1 cellular context compared by ENCODE assay signal in the genomic region with DNA sequence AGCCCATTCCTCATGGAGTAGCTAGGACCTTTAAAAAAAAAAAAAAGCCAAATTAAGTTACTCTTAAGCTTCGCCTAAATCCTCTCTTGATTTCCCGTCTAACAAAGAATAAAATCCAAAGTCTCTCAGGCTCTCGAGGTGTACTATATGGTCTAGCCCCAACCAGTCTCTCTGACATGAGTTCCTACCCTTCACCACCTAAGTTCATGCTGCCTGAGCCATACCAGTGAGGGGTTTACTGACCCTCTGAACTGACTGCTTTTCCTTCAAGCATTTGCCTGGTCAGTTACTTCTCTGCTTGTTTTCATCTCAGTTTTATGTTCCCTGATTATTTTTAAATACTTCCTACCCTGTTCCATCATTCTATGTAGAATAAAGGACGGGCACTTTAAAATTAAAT.
TF ChIP-seq lines count a peak whose summit lies in the region.

No MANE protein-coding gene starts in this region.

TF ChIP-seq in GM23338, 12 proteins besides CTCF, POLR2A, EP300 and RAD21:
- no peak for TF ChIP-seq EZH2 (IDR thresholded peaks at IDR 0.05; ENCODE audit: low read depth, unreplicated experiment)
- no peak for TF ChIP-seq STAT1 (IDR thresholded peaks at IDR 0.05; ENCODE audit: unreplicated experiment)
- TF ChIP-seq POLR2AphosphoS5 (IDR thresholded peaks at IDR 0.05; ENCODE audit: low read depth) = no peak
- no peak for TF ChIP-seq ZNF331 (CRISPR knock-in tag; IDR thresholded peaks at IDR 0.05; ENCODE audit: low read depth)
- TF ChIP-seq, protein P1, sequence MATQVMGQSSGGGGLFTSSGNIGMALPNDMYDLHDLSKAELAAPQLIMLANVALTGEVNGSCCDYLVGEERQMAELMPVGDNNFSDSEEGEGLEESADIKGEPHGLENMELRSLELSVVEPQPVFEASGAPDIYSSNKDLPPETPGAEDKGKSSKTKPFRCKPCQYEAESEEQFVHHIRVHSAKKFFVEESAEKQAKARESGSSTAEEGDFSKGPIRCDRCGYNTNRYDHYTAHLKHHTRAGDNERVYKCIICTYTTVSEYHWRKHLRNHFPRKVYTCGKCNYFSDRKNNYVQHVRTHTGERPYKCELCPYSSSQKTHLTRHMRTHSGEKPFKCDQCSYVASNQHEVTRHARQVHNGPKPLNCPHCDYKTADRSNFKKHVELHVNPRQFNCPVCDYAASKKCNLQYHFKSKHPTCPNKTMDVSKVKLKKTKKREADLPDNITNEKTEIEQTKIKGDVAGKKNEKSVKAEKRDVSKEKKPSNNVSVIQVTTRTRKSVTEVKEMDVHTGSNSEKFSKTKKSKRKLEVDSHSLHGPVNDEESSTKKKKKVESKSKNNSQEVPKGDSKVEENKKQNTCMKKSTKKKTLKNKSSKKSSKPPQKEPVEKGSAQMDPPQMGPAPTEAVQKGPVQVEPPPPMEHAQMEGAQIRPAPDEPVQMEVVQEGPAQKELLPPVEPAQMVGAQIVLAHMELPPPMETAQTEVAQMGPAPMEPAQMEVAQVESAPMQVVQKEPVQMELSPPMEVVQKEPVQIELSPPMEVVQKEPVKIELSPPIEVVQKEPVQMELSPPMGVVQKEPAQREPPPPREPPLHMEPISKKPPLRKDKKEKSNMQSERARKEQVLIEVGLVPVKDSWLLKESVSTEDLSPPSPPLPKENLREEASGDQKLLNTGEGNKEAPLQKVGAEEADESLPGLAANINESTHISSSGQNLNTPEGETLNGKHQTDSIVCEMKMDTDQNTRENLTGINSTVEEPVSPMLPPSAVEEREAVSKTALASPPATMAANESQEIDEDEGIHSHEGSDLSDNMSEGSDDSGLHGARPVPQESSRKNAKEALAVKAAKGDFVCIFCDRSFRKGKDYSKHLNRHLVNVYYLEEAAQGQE (IDR thresholded peaks at IDR 0.05; ENCODE audit: unreplicated experiment) = no peak
- TF ChIP-seq, protein P2, sequence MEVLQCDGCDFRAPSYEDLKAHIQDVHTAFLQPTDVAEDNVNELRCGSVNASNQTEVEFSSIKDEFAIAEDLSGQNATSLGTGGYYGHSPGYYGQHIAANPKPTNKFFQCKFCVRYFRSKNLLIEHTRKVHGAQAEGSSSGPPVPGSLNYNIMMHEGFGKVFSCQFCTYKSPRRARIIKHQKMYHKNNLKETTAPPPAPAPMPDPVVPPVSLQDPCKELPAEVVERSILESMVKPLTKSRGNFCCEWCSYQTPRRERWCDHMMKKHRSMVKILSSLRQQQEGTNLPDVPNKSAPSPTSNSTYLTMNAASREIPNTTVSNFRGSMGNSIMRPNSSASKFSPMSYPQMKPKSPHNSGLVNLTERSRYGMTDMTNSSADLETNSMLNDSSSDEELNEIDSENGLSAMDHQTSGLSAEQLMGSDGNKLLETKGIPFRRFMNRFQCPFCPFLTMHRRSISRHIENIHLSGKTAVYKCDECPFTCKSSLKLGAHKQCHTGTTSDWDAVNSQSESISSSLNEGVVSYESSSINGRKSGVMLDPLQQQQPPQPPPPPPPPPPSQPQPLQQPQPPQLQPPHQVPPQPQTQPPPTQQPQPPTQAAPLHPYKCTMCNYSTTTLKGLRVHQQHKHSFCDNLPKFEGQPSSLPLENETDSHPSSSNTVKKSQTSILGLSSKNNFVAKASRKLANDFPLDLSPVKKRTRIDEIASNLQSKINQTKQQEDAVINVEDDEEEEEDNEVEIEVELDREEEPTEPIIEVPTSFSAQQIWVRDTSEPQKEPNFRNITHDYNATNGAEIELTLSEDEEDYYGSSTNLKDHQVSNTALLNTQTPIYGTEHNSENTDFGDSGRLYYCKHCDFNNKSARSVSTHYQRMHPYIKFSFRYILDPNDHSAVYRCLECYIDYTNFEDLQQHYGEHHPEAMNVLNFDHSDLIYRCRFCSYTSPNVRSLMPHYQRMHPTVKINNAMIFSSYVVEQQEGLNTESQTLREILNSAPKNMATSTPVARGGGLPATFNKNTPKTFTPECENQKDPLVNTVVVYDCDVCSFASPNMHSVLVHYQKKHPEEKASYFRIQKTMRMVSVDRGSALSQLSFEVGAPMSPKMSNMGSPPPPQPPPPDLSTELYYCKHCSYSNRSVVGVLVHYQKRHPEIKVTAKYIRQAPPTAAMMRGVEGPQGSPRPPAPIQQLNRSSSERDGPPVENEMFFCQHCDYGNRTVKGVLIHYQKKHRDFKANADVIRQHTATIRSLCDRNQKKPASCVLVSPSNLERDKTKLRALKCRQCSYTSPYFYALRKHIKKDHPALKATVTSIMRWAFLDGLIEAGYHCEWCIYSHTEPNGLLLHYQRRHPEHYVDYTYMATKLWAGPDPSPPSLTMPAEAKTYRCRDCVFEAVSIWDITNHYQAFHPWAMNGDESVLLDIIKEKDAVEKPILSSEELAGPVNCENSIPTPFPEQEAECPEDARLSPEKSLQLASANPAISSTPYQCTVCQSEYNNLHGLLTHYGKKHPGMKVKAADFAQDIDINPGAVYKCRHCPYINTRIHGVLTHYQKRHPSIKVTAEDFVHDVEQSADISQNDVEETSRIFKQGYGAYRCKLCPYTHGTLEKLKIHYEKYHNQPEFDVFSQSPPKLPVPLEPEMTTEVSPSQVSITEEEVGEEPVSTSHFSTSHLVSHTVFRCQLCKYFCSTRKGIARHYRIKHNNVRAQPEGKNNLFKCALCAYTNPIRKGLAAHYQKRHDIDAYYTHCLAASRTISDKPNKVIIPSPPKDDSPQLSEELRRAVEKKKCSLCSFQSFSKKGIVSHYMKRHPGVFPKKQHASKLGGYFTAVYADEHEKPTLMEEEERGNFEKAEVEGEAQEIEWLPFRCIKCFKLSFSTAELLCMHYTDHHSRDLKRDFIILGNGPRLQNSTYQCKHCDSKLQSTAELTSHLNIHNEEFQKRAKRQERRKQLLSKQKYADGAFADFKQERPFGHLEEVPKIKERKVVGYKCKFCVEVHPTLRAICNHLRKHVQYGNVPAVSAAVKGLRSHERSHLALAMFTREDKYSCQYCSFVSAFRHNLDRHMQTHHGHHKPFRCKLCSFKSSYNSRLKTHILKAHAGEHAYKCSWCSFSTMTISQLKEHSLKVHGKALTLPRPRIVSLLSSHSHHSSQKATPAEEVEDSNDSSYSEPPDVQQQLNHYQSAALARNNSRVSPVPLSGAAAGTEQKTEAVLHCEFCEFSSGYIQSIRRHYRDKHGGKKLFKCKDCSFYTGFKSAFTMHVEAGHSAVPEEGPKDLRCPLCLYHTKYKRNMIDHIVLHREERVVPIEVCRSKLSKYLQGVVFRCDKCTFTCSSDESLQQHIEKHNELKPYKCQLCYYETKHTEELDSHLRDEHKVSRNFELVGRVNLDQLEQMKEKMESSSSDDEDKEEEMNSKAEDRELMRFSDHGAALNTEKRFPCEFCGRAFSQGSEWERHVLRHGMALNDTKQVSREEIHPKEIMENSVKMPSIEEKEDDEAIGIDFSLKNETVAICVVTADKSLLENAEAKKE (CRISPR knock-in tag; IDR thresholded peaks at IDR 0.05) = no peak
